11 cellular contexts compared by ENCODE assay signal in the genomic region with DNA sequence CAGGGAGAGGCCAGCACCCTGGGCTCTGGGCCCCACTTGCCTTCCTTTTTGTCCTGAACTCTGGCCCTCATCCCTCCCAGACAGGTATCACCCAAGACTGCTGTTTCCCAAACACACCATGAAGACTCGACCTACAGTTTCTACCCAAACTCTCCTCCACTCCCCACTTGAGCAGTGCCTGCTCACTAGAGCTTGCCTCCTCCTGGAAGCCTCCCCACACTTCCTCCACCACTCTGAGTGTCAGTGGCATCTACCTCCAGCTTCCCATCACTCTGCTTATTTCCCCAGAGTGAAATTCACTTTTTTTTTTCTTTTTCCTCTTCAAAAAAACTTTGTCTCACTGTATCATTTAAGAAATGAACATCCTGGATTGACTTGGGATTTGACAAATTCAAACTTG.
DNase-seq lines count a peak whose midpoint lies in the region; ATAC-seq and TF ChIP-seq lines count a peak whose summit lies in the region.
"Had no signal": no experiment of that assay in that cellular context is flagged by ENCODE, and none has a peak within 500 bp of the region (broad histone marks: within the 10 kb centered on the region; RNA-seq: fewer than 3 reads in every experiment).

No MANE protein-coding gene starts in this region.

- POLR2A ChIA-PET in CD8-positive, alpha-beta T cell (lab: Charles Lee): interaction anchor here (1.6 to 3.2 kb wide), 3 partner anchors 12 to 43 kb away, joined by 8 to 14 read pairs (median 11); no protein-coding TSS in a partner anchor

- H2AK5ac ChIP-seq in mesenchymal stem cell (ENCODE audit: low read length, severe bottlenecking): no peak overlapping the region

- intact Hi-C loops in CD8-positive, alpha-beta T cell (cut with DNase I, micrococcal nuclease): loop anchor here (1.0 to 10.0 kb wide), 11 partner anchors 15 to 1937 kb away; partner anchors contain the start of genes IQSEC1 (in 2 of the 2), CHCHD4 (in 1 of the 2), MKRN2 (in 1 of the 2) and NR2C2 (in 1 of the 2)
- intact Hi-C loops in natural killer cell (cut with micrococcal nuclease): loop anchor here (2.0 to 5.0 kb wide), 3 partner anchors 16 to 1132 kb away; no protein-coding TSS in a partner anchor

- no peaks in the 10 kb centered on the region for H4K20me1 ChIP-seq in KMS-11 (ENCODE audit: insufficient read depth)

- H3K4me2 ChIP-seq in KMS-11: peak overlapping the region; percentile 84; the same call in 1 of the 2 replicates
- no peak overlapping the region for H3K4me2 ChIP-seq in mesenchymal stem cell (ENCODE audit: low read length, poor library complexity, severe bottlenecking)

- no peak overlapping the region for H2BK15ac ChIP-seq in mesenchymal stem cell (ENCODE audit: low read depth, poor library complexity, severe bottlenecking)

- H3K79me1 ChIP-seq in mesenchymal stem cell (replicated peaks; ENCODE audit: low read length, poor library complexity, severe bottlenecking): peaks cover 37% of the 10 kb centered on the region

- no peak overlapping the region for H3K4ac ChIP-seq in mesenchymal stem cell (ENCODE audit: low read depth in 1 of 2, low read length in 2 of 2)

- no peak overlapping the region for H2AFZ ChIP-seq in KMS-11 (ENCODE audit: low read depth)
- H2AFZ ChIP-seq in mesenchymal stem cell (ENCODE audit: low read depth, low read length): no peak overlapping the region

- no peak for DNase-seq in CD8-positive, alpha-beta T cell
- DNase-seq in activated naive CD8-positive, alpha-beta T cell treated with anti-CD3 and anti-CD28 coated beads for 36 hours: no peak
- no peak for DNase-seq in natural killer cell
- DNase-seq in SW480 (ENCODE audit: low spot score): no peak
- DNase-seq in DMS53 treated with DMSO at 0.1 percent for 48 hours (lab: John Stamatoyannopoulos, UW; ENCODE audit: unreplicated experiment): no peak
- DNase-seq in mesenchymal stem cell: no peak
- no peak for DNase-seq in osteocyte (ENCODE audit: extremely low spot score, unreplicated experiment)
- DNase-seq: kidney glomerular epithelial cell had no signal

- H3K4me3 ChIP-seq in CD8-positive, alpha-beta T cell (ENCODE audit: low read depth, low read length): no peak overlapping the region
- H3K4me3 ChIP-seq in KMS-11 (IDR thresholded peaks at IDR 0.05; ENCODE audit: insufficient read depth, low read depth, low read length) (no peak overlapping the region), mesenchymal stem cell (ENCODE audit: insufficient read depth in 1 of 2, low read depth in 1 of 2, low read length in 2 of 2) (no peak overlapping the region)
- H3K4me3 ChIP-seq: sigmoid colon had no signal

- peak overlapping the region; percentile 97 for H3K27ac Mint-ChIP-seq in CD8-positive, alpha-beta T cell
- peak overlapping the region; percentile 93 for H3K27ac Mint-ChIP-seq in activated naive CD8-positive, alpha-beta T cell treated with anti-CD3 and anti-CD28 coated beads for 36 hours
- H3K27ac Mint-ChIP-seq in natural killer cell (peak overlapping the region; percentile 98 to 99), osteocyte (ENCODE audit: unreplicated experiment) (no peak overlapping the region)

- H3K23ac ChIP-seq in mesenchymal stem cell (ENCODE audit: low read length in 2 of 2): no peak overlapping the region

- H3K27me3 ChIP-seq in CD8-positive, alpha-beta T cell (ENCODE audit: insufficient read depth, low read length): no peaks in the 10 kb centered on the region
- no peaks in the 10 kb centered on the region for H3K27me3 ChIP-seq in KMS-11 (ENCODE audit: insufficient read depth, low read depth)
- H3K27me3 ChIP-seq in mesenchymal stem cell (ENCODE audit: control insufficient read depth in 1 of 2, insufficient read depth in 1 of 2, low read length in 2 of 2): peaks cover 0 to 41% of the 10 kb centered on the region in 2 experiments
- H3K27me3 ChIP-seq: sigmoid colon had no signal

- peaks cover 43% of the 10 kb centered on the region for H3K79me2 ChIP-seq in KMS-11 (ENCODE audit: insufficient read depth, low read depth)

- H2BK12ac ChIP-seq in mesenchymal stem cell (ENCODE audit: low read length in 2 of 2): no peak overlapping the region

- ATAC-seq in CD8-positive, alpha-beta T cell: no peak
- no peak for ATAC-seq in natural killer cell

- H3K18ac ChIP-seq in mesenchymal stem cell (ENCODE audit: low read depth in 1 of 2, low read length in 2 of 2): no peak overlapping the region

- no peaks in the 10 kb centered on the region for H3K27me3 Mint-ChIP-seq in CD8-positive, alpha-beta T cell (ENCODE audit: low read depth)
- H3K27me3 Mint-ChIP-seq in activated naive CD8-positive, alpha-beta T cell treated with anti-CD3 and anti-CD28 coated beads for 36 hours: no peaks in the 10 kb centered on the region
- H3K27me3 Mint-ChIP-seq in natural killer cell (ENCODE audit: low read depth in 2 of 2) (no peaks in the 10 kb centered on the region), osteocyte (ENCODE audit: unreplicated experiment) (no peaks in the 10 kb centered on the region)

- CTCF ChIA-PET in CD8-positive, alpha-beta T cell (lab: Charles Lee): interaction anchor here (1.4 to 2.0 kb wide), 3 partner anchors 10 to 16 kb away, joined by 4 to 6 read pairs (median 5); no protein-coding TSS in a partner anchor

- H3K36me3 ChIP-seq in CD8-positive, alpha-beta T cell (ENCODE audit: insufficient read depth, low read length): no peaks in the 10 kb centered on the region
- H3K36me3 ChIP-seq in KMS-11 (ENCODE audit: insufficient read depth) (no peaks in the 10 kb centered on the region), mesenchymal stem cell (ENCODE audit: control insufficient read depth in 1 of 2, insufficient read depth in 2 of 2, low read depth in 1 of 2, low read length in 2 of 2) (peaks cover 0 to 19% of the 10 kb centered on the region in 2 experiments)
- H3K36me3 ChIP-seq: sigmoid colon had no signal

- peaks cover 96% of the 10 kb centered on the region for H3K4me1 ChIP-seq in CD8-positive, alpha-beta T cell (ENCODE audit: insufficient read depth, low read length)
- H3K4me1 ChIP-seq in KMS-11 (ENCODE audit: low read depth, poor library complexity, severe bottlenecking) (peaks cover 54% of the 10 kb centered on the region), mesenchymal stem cell (ENCODE audit: control insufficient read depth, insufficient read depth, low read depth, low read length) (peaks cover 32% of the 10 kb centered on the region)

- peak overlapping the region; percentile 62 for H3K27ac ChIP-seq in CD8-positive, alpha-beta T cell (ENCODE audit: low read depth, low read length)
- H3K27ac ChIP-seq in KMS-11 (no peak overlapping the region), mesenchymal stem cell (ENCODE audit: low read length, poor library complexity, severe bottlenecking) (no peak overlapping the region)
- H3K27ac ChIP-seq: epithelial cell of prostate had no signal

- no peaks in the 10 kb centered on the region for H3K9me3 Mint-ChIP-seq in CD8-positive, alpha-beta T cell
- H3K9me3 Mint-ChIP-seq in activated naive CD8-positive, alpha-beta T cell treated with anti-CD3 and anti-CD28 coated beads for 36 hours: no peaks in the 10 kb centered on the region
- H3K9me3 Mint-ChIP-seq in natural killer cell (peaks cover 0 to 2% of the 10 kb centered on the region in 2 donors), osteocyte (ENCODE audit: unreplicated experiment) (no peaks in the 10 kb centered on the region)

- H3K14ac ChIP-seq in mesenchymal stem cell (ENCODE audit: low read length in 2 of 2): no peak overlapping the region

- no peaks in the 10 kb centered on the region for H3K9me3 ChIP-seq in CD8-positive, alpha-beta T cell (ENCODE audit: low read length)
- H3K9me3 ChIP-seq in mesenchymal stem cell (ENCODE audit: control insufficient read depth, low read length): no peaks in the 10 kb centered on the region
- H3K9me3 ChIP-seq: sigmoid colon had no signal

- peaks cover 81% of the 10 kb centered on the region for H3K4me1 Mint-ChIP-seq in CD8-positive, alpha-beta T cell (ENCODE audit: low read depth)
- H3K4me1 Mint-ChIP-seq in activated naive CD8-positive, alpha-beta T cell treated with anti-CD3 and anti-CD28 coated beads for 36 hours: peaks cover 69% of the 10 kb centered on the region
- peaks cover 84 to 98% of the 10 kb centered on the region in 2 donors for H3K4me1 Mint-ChIP-seq in natural killer cell
- peaks cover 17% of the 10 kb centered on the region for H3K4me1 Mint-ChIP-seq in osteocyte (ENCODE audit: unreplicated experiment)

- H4K91ac ChIP-seq in mesenchymal stem cell (ENCODE audit: low read length): no peak overlapping the region

- H3K4me3 Mint-ChIP-seq in CD8-positive, alpha-beta T cell: peak overlapping the region; percentile 32
- no peak overlapping the region for H3K4me3 Mint-ChIP-seq in activated naive CD8-positive, alpha-beta T cell treated with anti-CD3 and anti-CD28 coated beads for 36 hours
- H3K4me3 Mint-ChIP-seq in natural killer cell (peak overlapping the region; percentile 90), osteocyte (ENCODE audit: unreplicated experiment) (no peak overlapping the region)

- peaks cover 17% of the 10 kb centered on the region for H3K36me3 Mint-ChIP-seq in CD8-positive, alpha-beta T cell
- H3K36me3 Mint-ChIP-seq in activated naive CD8-positive, alpha-beta T cell treated with anti-CD3 and anti-CD28 coated beads for 36 hours: peaks cover 11% of the 10 kb centered on the region
- no peaks in the 10 kb centered on the region for H3K36me3 Mint-ChIP-seq in natural killer cell
- no peaks in the 10 kb centered on the region for H3K36me3 Mint-ChIP-seq in osteocyte (ENCODE audit: unreplicated experiment)

- H2BK120ac ChIP-seq in mesenchymal stem cell (ENCODE audit: low read depth, low read length): no peak overlapping the region

- no peak overlapping the region for H3K9ac ChIP-seq in KMS-11
- no peak overlapping the region for H3K9ac ChIP-seq in mesenchymal stem cell (ENCODE audit: low read length)

- TF ChIP-seq CTCF in CD8-positive, alpha-beta T cell (IDR thresholded peaks at IDR 0.05): no peak
- no peak for TF ChIP-seq CTCF in KMS-11 (conservative IDR thresholded peaks at IDR 0.05; ENCODE audit: low read depth, low read length)
- no peak for TF ChIP-seq CTCF in natural killer cell (IDR thresholded peaks at IDR 0.05)
- no peak for TF ChIP-seq CTCF in osteocyte (IDR thresholded peaks at IDR 0.05)

- H4K8ac ChIP-seq in mesenchymal stem cell (ENCODE audit: low read length): no peak overlapping the region

- H2BK5ac ChIP-seq in mesenchymal stem cell (ENCODE audit: low read depth, low read length, poor library complexity, severe bottlenecking): no peak overlapping the region

- 70% methylated on average over 1 of the region's 1 CpG for whole genome bisulfite sequencing in mesenchymal stem cell

Comparison
In these comparisons a context has a peak if more than half of its experiments do, and no peak if none do; other contexts are left out.
1. H3K4me3 Mint-ChIP-seq: peak in CD8-positive, alpha-beta T cell (single experiment) and natural killer cell (single experiment); none in activated naive CD8-positive, alpha-beta T cell treated with anti-CD3 and anti-CD28 coated beads for 36 hours (single experiment) and osteocyte (single experiment).